1 cellular context compared by ENCODE assay signal in genomic region chr10:53025172-53025651, GRCh38.
TF ChIP-seq lines count a peak whose summit lies in the region.

No MANE protein-coding gene starts in this region.

TF ChIP-seq in WTC11, 78 proteins besides CTCF, POLR2A, EP300 and RAD21 (continued from another document):
- TF ChIP-seq, protein P1, sequence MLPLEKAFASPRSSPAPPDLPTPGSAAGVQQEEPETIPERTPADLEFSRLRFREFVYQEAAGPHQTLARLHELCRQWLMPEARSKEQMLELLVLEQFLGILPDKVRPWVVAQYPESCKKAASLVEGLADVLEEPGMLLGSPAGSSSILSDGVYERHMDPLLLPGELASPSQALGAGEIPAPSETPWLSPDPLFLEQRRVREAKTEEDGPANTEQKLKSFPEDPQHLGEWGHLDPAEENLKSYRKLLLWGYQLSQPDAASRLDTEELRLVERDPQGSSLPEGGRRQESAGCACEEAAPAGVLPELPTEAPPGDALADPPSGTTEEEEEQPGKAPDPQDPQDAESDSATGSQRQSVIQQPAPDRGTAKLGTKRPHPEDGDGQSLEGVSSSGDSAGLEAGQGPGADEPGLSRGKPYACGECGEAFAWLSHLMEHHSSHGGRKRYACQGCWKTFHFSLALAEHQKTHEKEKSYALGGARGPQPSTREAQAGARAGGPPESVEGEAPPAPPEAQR (CRISPR knock-in tag; IDR thresholded peaks at IDR 0.05), result no peak
